Comparison of ENCODE assay signal across 8 cellular contexts in the genomic region with DNA sequence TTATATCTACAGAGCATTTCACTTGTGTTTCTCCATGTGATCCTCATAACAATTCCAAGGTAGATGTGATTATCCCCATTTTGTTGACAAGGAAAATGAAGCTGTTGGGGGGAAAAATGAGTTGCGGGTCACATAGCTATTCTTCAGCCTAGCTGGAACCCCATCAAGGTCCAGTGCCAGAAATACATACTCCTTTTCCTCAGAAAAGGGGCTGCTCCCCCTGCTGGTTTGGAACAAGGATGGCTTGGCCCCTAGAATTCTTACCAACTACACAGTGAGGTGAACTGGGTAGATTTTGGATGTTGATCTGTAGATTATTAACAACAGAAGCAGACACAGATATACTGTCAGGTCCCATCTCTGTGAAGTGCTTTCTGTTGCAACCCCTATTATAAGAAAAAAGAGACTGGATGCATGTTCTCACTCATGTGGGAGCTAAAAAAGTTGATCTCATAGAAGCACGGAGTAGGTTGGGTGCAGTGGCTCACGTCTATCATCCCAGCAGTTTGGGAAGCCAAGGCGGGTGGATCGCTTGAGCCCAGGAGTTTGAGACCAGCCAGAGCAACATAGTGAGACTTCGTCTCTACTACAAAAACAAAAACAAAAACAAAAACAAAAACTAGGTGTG. TPM values are rescaled to one million over a fixed set of nuclear protein-coding genes. Genes with fewer than 3 reads are reported as not detected.
DNase-seq lines count a peak whose midpoint lies in the region; ATAC-seq and TF ChIP-seq lines count a peak whose summit lies in the region.

No MANE protein-coding gene starts in this region.

- dilution Hi-C loops in IMR-90 (cut with HindIII; ENCODE audit: low sequenced_read_pairs, unreplicated experiment), result no loop called here

- no peak overlapping the region for H2AK5ac ChIP-seq in IMR-90 (ENCODE audit: low read depth, low read length)

- H3K9me1 ChIP-seq in IMR-90 (ENCODE audit: insufficient read depth, low read length), result no peaks in the 10 kb centered on the region

- TF ChIP-seq RAD21 in IMR-90 (IDR thresholded peaks at IDR 0.05; ENCODE audit: low read length), result peak; percentile 72

- H3K56ac ChIP-seq in IMR-90 (ENCODE audit: extremely low read depth, insufficient read depth, low read length), result no peak overlapping the region

- H2BK20ac ChIP-seq in IMR-90 (ENCODE audit: low read depth, low read length), result no peak overlapping the region

- no peak overlapping the region for H3K18ac ChIP-seq in IMR-90 (ENCODE audit: low read depth, low read length)

- BruUV-seq in IMR-90 (replicated peaks; lab: Mats Ljungman, UMichigan), result no TSS peak

- no peaks in the 10 kb centered on the region for H3K27me3 ChIP-seq in IMR-90 (ENCODE audit: control insufficient read depth, insufficient read depth, low read length)
- H3K27me3 ChIP-seq in tibial nerve, result no peaks in the 10 kb centered on the region

- H2BK5ac ChIP-seq in IMR-90 (ENCODE audit: low read depth, low read length, poor library complexity, severe bottlenecking), result no peak overlapping the region

- H4K8ac ChIP-seq in IMR-90 (ENCODE audit: low read depth in 2 of 2, low read length in 2 of 2), result no peak overlapping the region

- no peak overlapping the region for H2BK120ac ChIP-seq in IMR-90 (ENCODE audit: low read depth, low read length)

- TF ChIP-seq CTCF in IMR-90 (conservative IDR thresholded peaks at IDR 0.05; ENCODE audit: low read depth, low read length) (peak; percentile 80), tibial nerve (IDR thresholded peaks at IDR 0.05) (peak; percentile 31 to 59 (median 51))

- no peaks in the 10 kb centered on the region for H3K79me1 ChIP-seq in IMR-90 (ENCODE audit: low read depth in 1 of 2, low read length in 2 of 2)

- H3K27ac ChIP-seq in IMR-90 (ENCODE audit: insufficient read depth, low read length) (no peak overlapping the region), tibial nerve (no peak overlapping the region)

- intact Hi-C loops in IMR-90 (cut with micrococcal nuclease), result loop anchor here (1.0 kb wide), 3 partner anchors 8 to 290 kb away; a partner anchor contains a TSS

- H3K4ac ChIP-seq in IMR-90 (ENCODE audit: low read depth, low read length), result no peak overlapping the region

- WGBS in IMR-90 (ENCODE audit: extremely low coverage in 2 of 2, insufficient read length in 1 of 2), 2 experiments, result no CpG with 5 or more reads among the region's 6 CpGs
- 74 to 80% methylated on average over 6 of the region's 6 CpGs for WGBS in tibial nerve, 2 donors

- H2AFZ ChIP-seq in IMR-90 (replicated peaks; ENCODE audit: low read length, poor library complexity), result peak overlapping the region; percentile 3

- H4K5ac ChIP-seq in IMR-90 (ENCODE audit: low read depth, low read length), result no peak overlapping the region

- H3K4me2 ChIP-seq in IMR-90 (ENCODE audit: low read depth, low read length), result no peak overlapping the region

- H4K91ac ChIP-seq in IMR-90 (ENCODE audit: insufficient read depth, low read depth, low read length), result no peak overlapping the region

- no peaks in the 10 kb centered on the region for H3K9me3 ChIP-seq in IMR-90 (ENCODE audit: control insufficient read depth, insufficient read depth, low read length)
- no peaks in the 10 kb centered on the region for H3K9me3 ChIP-seq in tibial nerve

- peak; percentile 96 for ATAC-seq in IMR-90 (ENCODE audit: low read depth)
- ATAC-seq in left lobe of liver, result peak; percentile 94
- no peak for ATAC-seq in HG03571 (IDR thresholded peaks at IDR 0.05; ENCODE audit: unreplicated experiment)

- no peaks in the 10 kb centered on the region for H4K20me1 ChIP-seq in IMR-90 (ENCODE audit: insufficient read depth, low read length)

- no peak overlapping the region for H3K14ac ChIP-seq in IMR-90 (replicated peaks; ENCODE audit: low read depth, low read length)

- H3K4me3 ChIP-seq in IMR-90 (ENCODE audit: insufficient read depth, low read depth, low read length) (no peak overlapping the region), tibial nerve (no peak overlapping the region)

- H3K36me3 ChIP-seq in IMR-90 (ENCODE audit: control insufficient read depth, insufficient read depth, low read length), result peaks cover 43% of the 10 kb centered on the region
- peaks cover 0 to 81% (median 7%) of the 10 kb centered on the region in 3 donors for H3K36me3 ChIP-seq in tibial nerve

- in situ Hi-C loops in IMR-90 (cut with MboI; ENCODE audit: low sequenced_read_pairs), result no loop called here
- in situ Hi-C loops in T47D (cut with HindIII; ENCODE audit: low pct_unique_long_range_greater_than_20kb, low sequenced_read_pairs), result no loop called here

- no peak for TF ChIP-seq EP300 in tibial nerve (IDR thresholded peaks at IDR 0.05)

- CTCF ChIA-PET in IMR-90 (lab: Yijun Ruan, JAX), result interaction anchor here (0.6 to 1.6 kb wide), 10 partner anchors 8 to 293 kb away, joined by 3 to 11 read pairs (median 4); a partner anchor contains a TSS

- no peak overlapping the region for H2BK15ac ChIP-seq in IMR-90 (ENCODE audit: low read depth, low read length)

- no peak overlapping the region for H3K23ac ChIP-seq in IMR-90 (ENCODE audit: low read depth, low read length)

- no peak overlapping the region for H3K9ac ChIP-seq in IMR-90 (ENCODE audit: low read depth, low read length)

- POLR2A ChIA-PET in IMR-90 (lab: Charles Lee; ENCODE audit: unreplicated experiment), result no interaction called here

- H2AK9ac ChIP-seq in IMR-90 (replicated peaks; ENCODE audit: low read depth, low read length, poor library complexity), result no peak overlapping the region

- DNase-seq in NOMO-1 (lab: John Stamatoyannopoulos, UW; ENCODE audit: unreplicated experiment in 2 of 2) (peak; percentile 20 to 26), NOMO-1 treated with dmso at 0.1 percent for 144 hours (lab: John Stamatoyannopoulos, UW; ENCODE audit: unreplicated experiment) (no peak), IMR-90 (peak; percentile 67), SK-N-DZ (ENCODE audit: low spot score) (peak; percentile 59), T47D (ENCODE audit: low read depth in 1 of 2, low spot score in 1 of 2) (peak; percentile 60 to 81), left lobe of liver (ENCODE audit: low spot score) (no peak), tibial nerve (ENCODE audit: low spot score in 2 of 2) (peak in 1 of 2 donors; percentile 33)

- H3K4me1 ChIP-seq in IMR-90 (ENCODE audit: control insufficient read depth, insufficient read depth, low read length) (peaks cover 2% of the 10 kb centered on the region; the same call in 1 of the 2 replicates), tibial nerve (no peaks in the 10 kb centered on the region)

- no peak for TF ChIP-seq POLR2A in IMR-90 (IDR thresholded peaks at IDR 0.05; ENCODE audit: low read depth, low read length)
- no peak for TF ChIP-seq POLR2A in tibial nerve (IDR thresholded peaks at IDR 0.05)

TF ChIP-seq in IMR-90, 13 proteins besides CTCF, POLR2A, EP300 and RAD21 (continues in another document):
- TF ChIP-seq, protein P1, sequence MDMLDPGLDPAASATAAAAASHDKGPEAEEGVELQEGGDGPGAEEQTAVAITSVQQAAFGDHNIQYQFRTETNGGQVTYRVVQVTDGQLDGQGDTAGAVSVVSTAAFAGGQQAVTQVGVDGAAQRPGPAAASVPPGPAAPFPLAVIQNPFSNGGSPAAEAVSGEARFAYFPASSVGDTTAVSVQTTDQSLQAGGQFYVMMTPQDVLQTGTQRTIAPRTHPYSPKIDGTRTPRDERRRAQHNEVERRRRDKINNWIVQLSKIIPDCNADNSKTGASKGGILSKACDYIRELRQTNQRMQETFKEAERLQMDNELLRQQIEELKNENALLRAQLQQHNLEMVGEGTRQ (IDR thresholded peaks at IDR 0.05; ENCODE audit: low read depth, low read length), result no peak
- TF ChIP-seq BHLHE40 (IDR thresholded peaks at IDR 0.05; ENCODE audit: low read depth, low read length), result no peak

RNA-seq across cellular contexts. Expression of a gene that starts 8.9 kb away (rescaled TPM):
- total RNA-seq in IMR-90 (2012; rRNA removed) (1.4 and 1.8 TPM in 2 replicates), left lobe of liver (2.3 TPM), tibial nerve (1 to 10 TPM; 3.8 to 9.6 (median 6.4) TPM)
- 6.6 and 7.1 TPM in 2 replicates for polyA plus RNA-seq in IMR-90 (2012; rRNA removed)
- polyA plus RNA-seq in IMR-90 (2012; cell fraction: cytosol; rRNA removed), result 2.5 and 5.0 TPM in 2 replicates
- polyA plus RNA-seq in IMR-90 (2012; cell fraction: nucleus; rRNA removed; ENCODE audit: low replicate concordance), result 13.2 and 19.1 TPM in 2 replicates
- 4.0 and 5.0 TPM in 2 replicates for polyA plus RNA-seq in SK-N-DZ (2014; cell fraction: cytosol; rRNA removed)
- polyA plus RNA-seq in SK-N-DZ (2014; cell fraction: nucleus; rRNA removed), result 3.2 and 13.6 TPM in 2 replicates

RNA-seq across cellular contexts. Expression of a gene that starts 11.9 kb away (rescaled TPM):
- total RNA-seq in IMR-90 (2012; rRNA removed) (307 and 977 TPM in 2 replicates), left lobe of liver (31.2 TPM), tibial nerve (1,000 to 10,000 TPM in 2 of 4 donors, 100 to 1,000 TPM in 2; 308 to 1,324 (median 859) TPM)
- polyA plus RNA-seq in IMR-90 (2012; rRNA removed), result 1,049 and 1,824 TPM in 2 replicates
- 916 and 1,355 TPM in 2 replicates for polyA plus RNA-seq in IMR-90 (2012; cell fraction: cytosol; rRNA removed)
- polyA plus RNA-seq in IMR-90 (2012; cell fraction: nucleus; rRNA removed; ENCODE audit: low replicate concordance), result 295 and 516 TPM in 2 replicates
- 360 and 480 TPM in 2 replicates for polyA plus RNA-seq in SK-N-DZ (2014; cell fraction: cytosol; rRNA removed)
- 280 and 660 TPM in 2 replicates for polyA plus RNA-seq in SK-N-DZ (2014; cell fraction: nucleus; rRNA removed)

RNA-seq across cellular contexts. Expression of a gene that starts 32.7 kb away (rescaled TPM):
- total RNA-seq in IMR-90 (2012; rRNA removed) (13.1 and 19.4 TPM in 2 replicates), left lobe of liver (56.1 TPM), tibial nerve (10 to 100 TPM; 20.4 to 39.1 (median 28.1) TPM)
- 17.8 and 19.2 TPM in 2 replicates for polyA plus RNA-seq in IMR-90 (2012; rRNA removed)
- 13.5 and 15.2 TPM in 2 replicates for polyA plus RNA-seq in IMR-90 (2012; cell fraction: cytosol; rRNA removed)
- 20.2 and 25.1 TPM in 2 replicates for polyA plus RNA-seq in IMR-90 (2012; cell fraction: nucleus; rRNA removed; ENCODE audit: low replicate concordance)
- 15.3 and 15.7 TPM in 2 replicates for polyA plus RNA-seq in SK-N-DZ (2014; cell fraction: cytosol; rRNA removed)
- 17.3 and 21.9 TPM in 2 replicates for polyA plus RNA-seq in SK-N-DZ (2014; cell fraction: nucleus; rRNA removed)

RNA-seq across cellular contexts. Expression of a gene that starts 50.2 kb away (rescaled TPM):
- 2.2 and 2.5 TPM in 2 replicates for total RNA-seq in IMR-90 (2012; rRNA removed)
- polyA plus RNA-seq in IMR-90 (2012; rRNA removed), result 1.4 and 1.5 TPM in 2 replicates
- 0.76 and 1.7 TPM in 2 replicates for polyA plus RNA-seq in IMR-90 (2012; cell fraction: cytosol; rRNA removed)
- 0.81 and 1.8 TPM in 2 replicates for polyA plus RNA-seq in IMR-90 (2012; cell fraction: nucleus; rRNA removed; ENCODE audit: low replicate concordance)
- polyA plus RNA-seq in SK-N-DZ (2014; cell fraction: cytosol; rRNA removed), result 0.03 and 0.30 TPM in 2 replicates
- 0.19 and 0.42 TPM in 2 replicates for polyA plus RNA-seq in SK-N-DZ (2014; cell fraction: nucleus; rRNA removed)
- 93.2 TPM for total RNA-seq in left lobe of liver
- total RNA-seq in tibial nerve, result 100 to 1,000 TPM in 2 of 4 donors, 10 to 100 TPM in 2; 90.6 to 165 (median 99.8) TPM

RNA-seq across cellular contexts. Expression of a gene that starts 55.9 kb away (rescaled TPM):
- 54.4 and 56.5 TPM in 2 replicates for total RNA-seq in IMR-90 (2012; rRNA removed)
- polyA plus RNA-seq in IMR-90 (2012; rRNA removed), result 85.6 and 99.2 TPM in 2 replicates
- 44.8 and 45.5 TPM in 2 replicates for polyA plus RNA-seq in IMR-90 (2012; cell fraction: cytosol; rRNA removed)
- polyA plus RNA-seq in IMR-90 (2012; cell fraction: nucleus; rRNA removed; ENCODE audit: low replicate concordance), result 42.5 and 123 TPM in 2 replicates
- 37.1 and 42.8 TPM in 2 replicates for polyA plus RNA-seq in SK-N-DZ (2014; cell fraction: cytosol; rRNA removed)
- 22.1 and 33.4 TPM in 2 replicates for polyA plus RNA-seq in SK-N-DZ (2014; cell fraction: nucleus; rRNA removed)
- 46.5 TPM for total RNA-seq in left lobe of liver
- 100 to 1,000 TPM in 1 of 4 donors, 10 to 100 TPM in 3; 71.7 to 111 (median 83.0) TPM for total RNA-seq in tibial nerve

Comparison
In these comparisons a context has a peak if more than half of its experiments do, and no peak if none do; other contexts are left out.
1. DNase-seq: peak in NOMO-1 (2 of 2), IMR-90 (single experiment), SK-N-DZ (single experiment) and T47D (2 of 2); none in NOMO-1 treated with dmso at 0.1 percent for 144 hours (single experiment) and left lobe of liver (single experiment).